Comparison of ENCODE assay signal across 27 cellular contexts in genomic region chr21:44766818-44767354, GRCh38. TPM values are rescaled to one million over a fixed set of nuclear protein-coding genes. Genes with fewer than 3 reads are reported as not detected.
DNase-seq lines count a peak whose midpoint lies in the region; ATAC-seq and TF ChIP-seq lines count a peak whose summit lies in the region.
"Had no signal": no experiment of that assay in that cellular context is flagged by ENCODE, and none has a peak within 500 bp of the region (broad histone marks: within the 10 kb centered on the region; RNA-seq: fewer than 3 reads in every experiment).

No MANE protein-coding gene starts in this region.

- intact Hi-C loops in CD8-positive, alpha-beta T cell (cut with DNase I, micrococcal nuclease), result loop anchor here in 1 of 2 experiments (5.0 kb wide), 1 partner anchor 165 kb away; the partner anchor contains the start of gene KRTAP10-7

- CTCF ChIA-PET in activated CD4-positive, alpha-beta T cell treated with anti-CD3 and anti-CD28 coated beads, Interleukin-2, amount 10 ng/mL, durations not matched to agents 7 days and 5 days (lab: Charles Lee), result interaction anchor here (1.0 kb wide), 1 partner anchor 27 kb away, joined by 3 read pairs; no protein-coding TSS in a partner anchor
- CTCF ChIA-PET in CD8-positive, alpha-beta T cell (lab: Charles Lee), result interaction anchor here (0.9 to 1.3 kb wide), 4 partner anchors 23 to 257 kb away, joined by 3 to 5 read pairs (median 4); no protein-coding TSS in a partner anchor

- no peak for DNase-seq in activated CD4-positive, alpha-beta T cell treated with anti-CD3 and anti-CD28 coated beads, Interleukin-2, amount 10 ng/mL, durations not matched to agents 7 days and 5 days
- DNase-seq in activated CD4-positive, alpha-beta T cell treated with anti-CD3 and anti-CD28 coated beads for 4 hours, result no peak
- no peak for DNase-seq in CD8-positive, alpha-beta T cell
- DNase-seq in T-helper 17 cell, result no peak
- peak in 1 of 10 donors; percentile 20 for DNase-seq in naive thymus-derived CD8-positive, alpha-beta T cell
- DNase-seq in BE2C, result no peak
- DNase-seq: activated CD4-positive, CD25-positive, alpha-beta regulatory T cell treated with anti-CD3 and anti-CD28 coated beads, Interleukin-2, amount 50 U/mL, for 72 hours; amniotic stem cell; GDM1; GOT3; NCI-H187 treated with DMSO at 0.1 percent for 48 hours; NCI-H2227 treated with DMSO at 0.1 percent for 48 hours; NCI-H774; OCI-M1; SIG-M5; stimulated activated CD4-positive, alpha-beta T cell treated with anti-CD3 and anti-CD28 coated beads, Interleukin-4, amount 100 ng/mL, for 24 hours; T-helper 9 cell had no signal

- H3K4me3 Mint-ChIP-seq in activated CD4-positive, alpha-beta T cell treated with anti-CD3 and anti-CD28 coated beads, Interleukin-2, amount 10 ng/mL, durations not matched to agents 7 days and 5 days, result no peak overlapping the region
- H3K4me3 Mint-ChIP-seq in CD8-positive, alpha-beta T cell, result no peak overlapping the region
- no peak overlapping the region for H3K4me3 Mint-ChIP-seq in T-helper 17 cell
- peak overlapping the region in 2 of 10 donors; percentile 22 to 33 for H3K4me3 Mint-ChIP-seq in naive thymus-derived CD8-positive, alpha-beta T cell
- H3K4me3 Mint-ChIP-seq: dendritic cell treated with granulocyte-macrophage colony-stimulating factor and Interleukin-4, amounts not matched to agents 40 ng/mL and 50 ng/mL, for 4 days; neural progenitor cell had no signal

- H3K4me1 Mint-ChIP-seq in activated CD4-positive, alpha-beta T cell treated with anti-CD3 and anti-CD28 coated beads, Interleukin-2, amount 10 ng/mL, durations not matched to agents 7 days and 5 days, result peaks cover 22% of the 10 kb centered on the region
- H3K4me1 Mint-ChIP-seq in CD8-positive, alpha-beta T cell (ENCODE audit: low read depth), result peaks cover 17% of the 10 kb centered on the region
- peaks cover 8% of the 10 kb centered on the region for H3K4me1 Mint-ChIP-seq in T-helper 17 cell
- peaks cover 10 to 28% (median 21%) of the 10 kb centered on the region in 4 donors for H3K4me1 Mint-ChIP-seq in naive thymus-derived CD8-positive, alpha-beta T cell

- no peak for TF ChIP-seq CTCF in CD8-positive, alpha-beta T cell (IDR thresholded peaks at IDR 0.05)
- TF ChIP-seq CTCF in BE2C (IDR thresholded peaks at IDR 0.05; ENCODE audit: low read depth, low read length), result no peak

- no peak for ATAC-seq in CD8-positive, alpha-beta T cell
- ATAC-seq in T-helper 17 cell, result no peak
- ATAC-seq in naive thymus-derived CD8-positive, alpha-beta T cell, result no peak
- no peak for ATAC-seq in HG02588 (IDR thresholded peaks at IDR 0.05; ENCODE audit: unreplicated experiment)
- ATAC-seq in GM21526 (IDR thresholded peaks at IDR 0.05; ENCODE audit: low FRiP score, unreplicated experiment), result no peak
- ATAC-seq: A549 had no signal

- no peaks in the 10 kb centered on the region for H3K27me3 Mint-ChIP-seq in activated CD4-positive, alpha-beta T cell treated with anti-CD3 and anti-CD28 coated beads, Interleukin-2, amount 10 ng/mL, durations not matched to agents 7 days and 5 days
- H3K27me3 Mint-ChIP-seq in CD8-positive, alpha-beta T cell (ENCODE audit: low read depth), result no peaks in the 10 kb centered on the region
- H3K27me3 Mint-ChIP-seq in T-helper 17 cell, result no peaks in the 10 kb centered on the region
- H3K27me3 Mint-ChIP-seq in naive thymus-derived CD8-positive, alpha-beta T cell, result no peaks in the 10 kb centered on the region
- H3K27me3 Mint-ChIP-seq: dendritic cell treated with granulocyte-macrophage colony-stimulating factor and Interleukin-4, amounts not matched to agents 40 ng/mL and 50 ng/mL, for 4 days had no signal

- H3K36me3 ChIP-seq in CD8-positive, alpha-beta T cell (ENCODE audit: insufficient read depth, low read length), result peaks cover 20% of the 10 kb centered on the region
- peaks cover 15% of the 10 kb centered on the region for H3K36me3 ChIP-seq in BE2C
- H3K36me3 ChIP-seq: neural progenitor cell had no signal

- POLR2A ChIA-PET in activated CD4-positive, alpha-beta T cell treated with anti-CD3 and anti-CD28 coated beads, Interleukin-2, amount 10 ng/mL, durations not matched to agents 7 days and 5 days (lab: Charles Lee), result no interaction called here
- POLR2A ChIA-PET in CD8-positive, alpha-beta T cell (lab: Charles Lee), result no interaction called here
- POLR2A ChIA-PET in naive thymus-derived CD8-positive, alpha-beta T cell (lab: Charles Lee), result interaction anchor here (1.3 kb wide), 1 partner anchor 109 kb away, joined by 4 read pairs; the partner anchor contains the start of gene KRTAP12-3

- H3K9me3 Mint-ChIP-seq in activated CD4-positive, alpha-beta T cell treated with anti-CD3 and anti-CD28 coated beads, Interleukin-2, amount 10 ng/mL, durations not matched to agents 7 days and 5 days, result no peaks in the 10 kb centered on the region
- H3K9me3 Mint-ChIP-seq in CD8-positive, alpha-beta T cell, result no peaks in the 10 kb centered on the region
- H3K9me3 Mint-ChIP-seq in naive thymus-derived CD8-positive, alpha-beta T cell, result no peaks in the 10 kb centered on the region
- H3K9me3 Mint-ChIP-seq: dendritic cell treated with granulocyte-macrophage colony-stimulating factor and Interleukin-4, amounts not matched to agents 40 ng/mL and 50 ng/mL, for 4 days; neural progenitor cell had no signal

- no peaks in the 10 kb centered on the region for H3K9me3 ChIP-seq in CD8-positive, alpha-beta T cell (ENCODE audit: low read length)
- H3K9me3 ChIP-seq in T-helper 17 cell (ENCODE audit: control insufficient read depth, low read length, poor library complexity, severe bottlenecking) (no peaks in the 10 kb centered on the region), BE2C (no peaks in the 10 kb centered on the region)
- H3K9me3 ChIP-seq: A549 had no signal

- H3K36me3 Mint-ChIP-seq in activated CD4-positive, alpha-beta T cell treated with anti-CD3 and anti-CD28 coated beads, Interleukin-2, amount 10 ng/mL, durations not matched to agents 7 days and 5 days (ENCODE audit: low read depth), result peaks cover 15% of the 10 kb centered on the region
- peaks cover 33% of the 10 kb centered on the region for H3K36me3 Mint-ChIP-seq in CD8-positive, alpha-beta T cell
- peaks cover 2% of the 10 kb centered on the region for H3K36me3 Mint-ChIP-seq in T-helper 17 cell (ENCODE audit: low read depth)
- peaks cover 0 to 35% (median 5%) of the 10 kb centered on the region in 3 donors for H3K36me3 Mint-ChIP-seq in naive thymus-derived CD8-positive, alpha-beta T cell

- no peak overlapping the region for H3K4me3 ChIP-seq in CD8-positive, alpha-beta T cell (ENCODE audit: low read depth, low read length)
- no peak overlapping the region for H3K4me3 ChIP-seq in BE2C (ENCODE audit: low read depth, low read length)
- H3K4me3 ChIP-seq: A549, cardiac muscle cell, neural progenitor cell had no signal

- no peaks in the 10 kb centered on the region for H3K27me3 ChIP-seq in CD8-positive, alpha-beta T cell (ENCODE audit: insufficient read depth, low read length)
- no peaks in the 10 kb centered on the region for H3K27me3 ChIP-seq in BE2C
- H3K27me3 ChIP-seq: cardiac muscle cell, neural progenitor cell had no signal

- H3K4me1 ChIP-seq in CD8-positive, alpha-beta T cell (ENCODE audit: insufficient read depth, low read length), result peaks cover 30% of the 10 kb centered on the region
- no peaks in the 10 kb centered on the region for H3K4me1 ChIP-seq in BE2C

- H3K27ac Mint-ChIP-seq in activated CD4-positive, alpha-beta T cell treated with anti-CD3 and anti-CD28 coated beads, Interleukin-2, amount 10 ng/mL, durations not matched to agents 7 days and 5 days, result peak overlapping the region; percentile 50
- H3K27ac Mint-ChIP-seq in CD8-positive, alpha-beta T cell, result peak overlapping the region; percentile 98
- H3K27ac Mint-ChIP-seq in T-helper 17 cell, result peak overlapping the region; percentile 43
- peak overlapping the region in 8 of 10 donors; percentile 77 to 98 (median 95) for H3K27ac Mint-ChIP-seq in naive thymus-derived CD8-positive, alpha-beta T cell
- H3K27ac Mint-ChIP-seq: dendritic cell treated with granulocyte-macrophage colony-stimulating factor and Interleukin-4, amounts not matched to agents 40 ng/mL and 50 ng/mL, for 4 days; neural progenitor cell had no signal

- H3K27ac ChIP-seq in CD8-positive, alpha-beta T cell (ENCODE audit: low read depth, low read length), result no peak overlapping the region
- H3K27ac ChIP-seq: cardiac muscle cell, KMS-11, neural progenitor cell had no signal

RNA-seq across cellular contexts. Expression of gene UBE2G2, which starts 34.7 kb away (rescaled TPM):
- 100 to 1,000 TPM in 1 of 2 experiments, 10 to 100 TPM in 1; 95.8 to 103 TPM for total RNA-seq in activated CD4-positive, alpha-beta T cell treated with anti-CD3 and anti-CD28 coated beads, Interleukin-2, amount 10 ng/mL, durations not matched to agents 7 days and 5 days
- total RNA-seq in CD8-positive, alpha-beta T cell, result 10 to 100 TPM; 88.8 to 89.1 TPM
- total RNA-seq in T-helper 17 cell, result 100 to 1,000 TPM; 124 TPM
- total RNA-seq in naive thymus-derived CD8-positive, alpha-beta T cell, result 100 to 1,000 TPM; 167 to 186 TPM
- 10 to 100 TPM; 56.2 to 72.8 (median 62.3) TPM for polyA plus RNA-seq in naive thymus-derived CD8-positive, alpha-beta T cell
- 194 TPM for polyA plus RNA-seq in BE2C (2012; ENCODE audit: insufficient read depth, insufficient read length, low read depth)

RNA-seq across cellular contexts. Expression of gene SUMO3, which starts 51.0 kb away (rescaled TPM):
- 10 to 100 TPM; 91.1 to 97.9 TPM for total RNA-seq in activated CD4-positive, alpha-beta T cell treated with anti-CD3 and anti-CD28 coated beads, Interleukin-2, amount 10 ng/mL, durations not matched to agents 7 days and 5 days
- 10 to 100 TPM; 84.7 to 87.3 TPM for total RNA-seq in CD8-positive, alpha-beta T cell
- total RNA-seq in T-helper 17 cell, result 10 to 100 TPM; 62.1 to 73.4 TPM
- 10 to 100 TPM; 50.2 to 54.6 TPM for total RNA-seq in naive thymus-derived CD8-positive, alpha-beta T cell
- 10 to 100 TPM; 82.8 to 94.1 (median 86.7) TPM for polyA plus RNA-seq in naive thymus-derived CD8-positive, alpha-beta T cell
- polyA plus RNA-seq in BE2C (2012; ENCODE audit: insufficient read depth, insufficient read length, low read depth), result 93.0 TPM

RNA-seq across cellular contexts. Expression of gene TSPEAR, which starts 55.5 kb away (rescaled TPM):
- total RNA-seq in activated CD4-positive, alpha-beta T cell treated with anti-CD3 and anti-CD28 coated beads, Interleukin-2, amount 10 ng/mL, durations not matched to agents 7 days and 5 days, result not detected
- not detected for total RNA-seq in CD8-positive, alpha-beta T cell
- total RNA-seq in T-helper 17 cell, result not detected
- total RNA-seq in naive thymus-derived CD8-positive, alpha-beta T cell, result not detected
- under 1 TPM in 1 of 3 donors, not detected in 2; 0.07 TPM for polyA plus RNA-seq in naive thymus-derived CD8-positive, alpha-beta T cell
- 2.3 TPM for polyA plus RNA-seq in BE2C (2012; ENCODE audit: insufficient read depth, insufficient read length, low read depth)
- total RNA-seq: endothelial cell of umbilical vein, mononuclear cell had no signal
- polyA plus RNA-seq: A549, BJ had no signal

Comparison
In these comparisons a context has a peak if more than half of its experiments do, and no peak if none do; other contexts are left out.
1. H3K27ac Mint-ChIP-seq: peak in every context shown above with its lines; median percentile 98 in CD8-positive, alpha-beta T cell; 95 in naive thymus-derived CD8-positive, alpha-beta T cell; 50 in activated CD4-positive, alpha-beta T cell treated with anti-CD3 and anti-CD28 coated beads, Interleukin-2, amount 10 ng/mL, durations not matched to agents 7 days and 5 days; 43 in T-helper 17 cell.